Comparison of ENCODE assay signal across 19 cellular contexts in genomic region chr2:118266086-118266485, GRCh38.
DNase-seq lines count a peak whose midpoint lies in the region; ATAC-seq, FAIRE-seq and TF ChIP-seq lines count a peak whose summit lies in the region.
"Had no signal": no experiment of that assay in that cellular context is flagged by ENCODE, and none has a peak within 500 bp of the region (broad histone marks: within the 10 kb centered on the region; RNA-seq: fewer than 3 reads in every experiment).

No MANE protein-coding gene starts in this region.

- H3K9ac ChIP-seq in K562 (ENCODE audit: insufficient read depth in 1 of 2, low read depth in 2 of 2, low read length in 2 of 2): no peak overlapping the region

- no peaks in the 10 kb centered on the region for H3K9me1 ChIP-seq in K562 (ENCODE audit: control insufficient read depth, insufficient read depth, low read length)

- no peaks in the 10 kb centered on the region for H3K36me3 Mint-ChIP-seq in MCF 10A (ENCODE audit: insufficient read depth, unreplicated experiment)
- H3K36me3 Mint-ChIP-seq: CD4-positive, CD25-positive, alpha-beta regulatory T cell; IgD-negative memory B cell had no signal

- no peak overlapping the region for H3K4me3 Mint-ChIP-seq in MCF 10A (ENCODE audit: unreplicated experiment)
- H3K4me3 Mint-ChIP-seq: CD4-positive, CD25-positive, alpha-beta regulatory T cell; H9; HFFc6; IgD-negative memory B cell had no signal

- no peak for TF ChIP-seq CTCF in MCF 10A (IDR thresholded peaks at IDR 0.05; ENCODE audit: unreplicated experiment)
- TF ChIP-seq CTCF in breast epithelium (IDR thresholded peaks at IDR 0.05): no peak
- no peak for TF ChIP-seq CTCF in K562 (IDR thresholded peaks at IDR 0.05 in 2 of 3, conservative IDR thresholded peaks at IDR 0.05 in 1 of 3; ENCODE audit: insufficient read depth in 2 of 3, low read depth in 1 of 3, low read length in 3 of 3)
- no peak for TF ChIP-seq CTCF in foreskin fibroblast (IDR thresholded peaks at IDR 0.05; ENCODE audit: low read depth, low read length)

- no peaks in the 10 kb centered on the region for H3K79me2 ChIP-seq in K562 (ENCODE audit: control insufficient read depth, insufficient read depth, low read length)

- TF ChIP-seq RAD21 in K562 (CRISPR knock-in tag; conservative IDR thresholded peaks at IDR 0.05 in 1 of 2, IDR thresholded peaks at IDR 0.05 in 1 of 2): no peak

- CTCF ChIA-PET in MCF 10A (lab: Yijun Ruan, JAX) (interaction anchor here (0.6 to 0.7 kb wide), 3 partner anchors 62 to 614 kb away, joined by 3 to 4 read pairs (median 3); no protein-coding TSS in a partner anchor), K562 (lab: Yijun Ruan, JAX; ENCODE audit: low intra/inter-chr PET ratio) (no interaction called here)

- no peaks in the 10 kb centered on the region for H3K27me3 Mint-ChIP-seq in MCF 10A (ENCODE audit: insufficient read depth, unreplicated experiment)
- H3K27me3 Mint-ChIP-seq: CD4-positive, CD25-positive, alpha-beta regulatory T cell had no signal

- POLR2A ChIA-PET in MCF 10A (lab: Yijun Ruan, JAX) (interaction anchor here (0.6 kb wide), 1 partner anchor 261 kb away, joined by 3 read pairs; no protein-coding TSS in a partner anchor), K562 (lab: Yijun Ruan, JAX) (no interaction called here)

- H3K4me3 ChIP-seq in breast epithelium: no peak overlapping the region
- no peak overlapping the region for H3K4me3 ChIP-seq in K562
- no peak overlapping the region for H3K4me3 ChIP-seq in foreskin fibroblast (ENCODE audit: low read depth in 1 of 2, low read length in 2 of 2)
- H3K4me3 ChIP-seq in right cardiac atrium (ENCODE audit: low read length): no peak overlapping the region

- H3K9me3 ChIP-seq in breast epithelium: no peaks in the 10 kb centered on the region
- no peaks in the 10 kb centered on the region for H3K9me3 ChIP-seq in K562 (replicated peaks; ENCODE audit: control insufficient read depth, insufficient read depth, low read depth, low read length)
- H3K9me3 ChIP-seq in right cardiac atrium (ENCODE audit: control insufficient read depth, low read length): no peaks in the 10 kb centered on the region

- H3K27me3 ChIP-seq in breast epithelium (peaks cover 0 to 4% of the 10 kb centered on the region in 2 donors), K562 (ENCODE audit: control insufficient read depth in 2 of 2, insufficient read depth in 2 of 2, low read length in 2 of 2) (peaks cover 0 to 20% of the 10 kb centered on the region in 2 experiments; a peak in 2 of 5 replicates), right cardiac atrium (ENCODE audit: control insufficient read depth, insufficient read depth) (no peaks in the 10 kb centered on the region)

- H2AFZ ChIP-seq in K562 (ENCODE audit: low read depth, low read length): no peak overlapping the region

- TF ChIP-seq EP300 in K562 (IDR thresholded peaks at IDR 0.05; ENCODE audit: low read length): no peak

- in situ Hi-C loops in K562 (cut with MboI): no loop called here

- H4K20me1 ChIP-seq in K562 (replicated peaks; ENCODE audit: control insufficient read depth, insufficient read depth, low read length): no peaks in the 10 kb centered on the region

- no peaks in the 10 kb centered on the region for H3K4me1 ChIP-seq in breast epithelium
- no peaks in the 10 kb centered on the region for H3K4me1 ChIP-seq in K562 (replicated peaks in 1 of 2; ENCODE audit: control insufficient read depth in 2 of 2, insufficient read depth in 2 of 2, low read length in 2 of 2)
- H3K4me1 ChIP-seq in right cardiac atrium (ENCODE audit: control insufficient read depth, insufficient read depth, low read length): no peaks in the 10 kb centered on the region

- intact Hi-C loops in MCF 10A (cut with micrococcal nuclease): no loop called here
- intact Hi-C loops in breast epithelium (cut with DNase I; ENCODE audit: low total_unique reads): no loop called here
- intact Hi-C loops in K562 (cut with micrococcal nuclease): no loop called here
- intact Hi-C loops in right cardiac atrium (cut with DNase I): no loop called here

- no TSS peak for BruUV-seq in MCF 10A (replicated peaks; lab: Mats Ljungman, UMichigan)
- BruUV-seq in K562 (replicated peaks; lab: Mats Ljungman, UMichigan): no TSS peak

- H3K27ac Mint-ChIP-seq in MCF 10A (ENCODE audit: low read depth, unreplicated experiment): no peak overlapping the region
- H3K27ac Mint-ChIP-seq: CD4-positive, CD25-positive, alpha-beta regulatory T cell; H9; HFFc6 had no signal

- no peaks in the 10 kb centered on the region for H3K9me3 Mint-ChIP-seq in MCF 10A (ENCODE audit: unreplicated experiment)
- H3K9me3 Mint-ChIP-seq: CD4-positive, CD25-positive, alpha-beta regulatory T cell; H9; HFFc6 had no signal

- DNase-seq in MCF 10A (ENCODE audit: unreplicated experiment) (peak; percentile 29), breast epithelium (ENCODE audit: low spot score in 2 of 2) (no peak), K562 (ENCODE audit: extremely low read depth in 1 of 4, low spot score in 3 of 4) (no peak), foreskin fibroblast (peak; percentile 8 to 46), right cardiac atrium (no peak)
- DNase-seq: CD4-positive, CD25-positive, alpha-beta regulatory T cell; DMS153; H9; HFFc6; Karpas-422; NCI-H187; NCI-H510A; NCI-H774; Right ventricle myocardium superior had no signal

- no peak overlapping the region for H3K27ac ChIP-seq in breast epithelium
- H3K27ac ChIP-seq in K562 (ENCODE audit: extremely low read depth, low read depth, low read length): no peak overlapping the region
- H3K27ac ChIP-seq in right cardiac atrium (ENCODE audit: low read length): no peak overlapping the region

- H3K36me3 ChIP-seq in breast epithelium (no peaks in the 10 kb centered on the region), K562 (ENCODE audit: control insufficient read depth, insufficient read depth, low read length) (no peaks in the 10 kb centered on the region)

- ATAC-seq in K562: no peak
- ATAC-seq in right cardiac atrium: no peak
- ATAC-seq in HG03097 (IDR thresholded peaks at IDR 0.05; ENCODE audit: low FRiP score, unreplicated experiment): no peak
- no peak for ATAC-seq in HG03442 (IDR thresholded peaks at IDR 0.05; ENCODE audit: unreplicated experiment)

- H3K4me1 Mint-ChIP-seq in MCF 10A (ENCODE audit: insufficient read depth, unreplicated experiment): peaks cover 17% of the 10 kb centered on the region
- H3K4me1 Mint-ChIP-seq: CD4-positive, CD25-positive, alpha-beta regulatory T cell; H9; IgD-negative memory B cell had no signal

- no peak for FAIRE-seq in K562 (lab: Jason Lieb, UNC)
- FAIRE-seq: GM12891, RCC 7860 had no signal

- TF ChIP-seq POLR2A in breast epithelium (IDR thresholded peaks at IDR 0.05): no peak
- TF ChIP-seq POLR2A in K562 (conservative IDR thresholded peaks at IDR 0.05): no peak

- H3K4me2 ChIP-seq in K562 (ENCODE audit: insufficient read depth, low read length): no peak overlapping the region

TF ChIP-seq in K562, 482 proteins besides CTCF, POLR2A, EP300 and RAD21:
- TF ChIP-seq NFIC (IDR thresholded peaks at IDR 0.05) (0 out of 2 replicates have a peak, but pooled peaks have one; percentile 33), HDAC3 (IDR thresholded peaks at IDR 0.05; ENCODE audit: borderline replicate concordance, partially characterized antibody) (no peak)

Comparison
In these comparisons a context has a peak if more than half of its experiments do, and no peak if none do; other contexts are left out.
1. DNase-seq: peak in MCF 10A (single experiment) and foreskin fibroblast (2 of 2); none in breast epithelium (0 of 2), K562 (0 of 4) and right cardiac atrium (0 of 3).